ENCODE assay signal across 8 cellular contexts in the genomic region with DNA sequence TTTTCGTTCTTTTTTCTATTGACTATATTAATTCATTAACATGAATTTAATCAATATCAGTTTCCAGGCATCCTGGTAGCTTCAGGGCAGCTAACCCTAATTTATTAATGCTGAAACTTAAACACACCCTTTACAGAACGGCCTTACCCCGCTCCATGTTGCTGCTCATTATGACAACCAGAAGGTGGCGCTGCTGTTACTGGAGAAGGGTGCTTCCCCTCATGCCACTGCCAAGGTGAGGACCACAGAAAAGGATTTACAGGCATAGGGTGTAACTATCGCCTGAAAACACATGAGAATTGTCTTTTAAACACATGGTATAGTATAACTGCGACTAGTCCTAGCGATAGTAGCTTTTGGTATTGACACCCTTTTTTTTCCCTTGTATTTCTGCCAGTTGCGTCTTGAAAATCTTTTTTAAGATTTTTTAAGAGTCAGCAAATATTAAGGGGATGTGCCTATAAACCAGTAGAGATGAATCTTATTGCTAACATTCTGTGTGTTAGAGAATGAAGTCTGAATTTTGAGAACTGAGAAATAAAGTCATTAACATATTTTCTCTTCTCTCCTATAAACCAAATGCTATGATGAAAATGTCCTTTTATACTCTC.
DNase-seq lines count a peak whose midpoint lies in the region; ATAC-seq and TF ChIP-seq lines count a peak whose summit lies in the region.

No MANE protein-coding gene starts in this region.

- no peak overlapping the region for H4K8ac ChIP-seq in IMR-90 (ENCODE audit: low read depth in 2 of 2, low read length in 2 of 2)

- H4K91ac ChIP-seq in IMR-90 (ENCODE audit: insufficient read depth, low read depth, low read length): no peak overlapping the region

- H2BK20ac ChIP-seq in IMR-90 (ENCODE audit: low read depth, low read length): no peak overlapping the region

- H3K9me3 ChIP-seq in IMR-90 (ENCODE audit: control insufficient read depth, insufficient read depth, low read length): no peaks in the 10 kb centered on the region

- ATAC-seq in GM21737 (IDR thresholded peaks at IDR 0.05; ENCODE audit: unreplicated experiment): peak; percentile 96
- ATAC-seq in IMR-90 (ENCODE audit: low read depth): peak; percentile 99
- ATAC-seq in left cardiac atrium: peak; percentile 88 to 90
- ATAC-seq in sciatic nerve: peak; percentile 80

- H3K79me1 ChIP-seq in IMR-90 (ENCODE audit: low read depth in 1 of 2, low read length in 2 of 2): no peaks in the 10 kb centered on the region

- H3K56ac ChIP-seq in IMR-90 (ENCODE audit: extremely low read depth, insufficient read depth, low read length): no peak overlapping the region

- H2AFZ ChIP-seq in IMR-90 (replicated peaks; ENCODE audit: low read length, poor library complexity): peak overlapping the region; percentile 35

- in situ Hi-C loops in IMR-90 (cut with MboI; ENCODE audit: low sequenced_read_pairs): loop anchor here (25.0 kb wide), 1 partner anchor 1109 kb away; no protein-coding TSS in a partner anchor

- H4K5ac ChIP-seq in IMR-90 (ENCODE audit: low read depth, low read length): no peak overlapping the region

- H2AK5ac ChIP-seq in IMR-90 (ENCODE audit: low read depth, low read length): no peak overlapping the region

- H2AK9ac ChIP-seq in IMR-90 (replicated peaks; ENCODE audit: low read depth, low read length, poor library complexity): no peak overlapping the region

- no peak overlapping the region for H3K18ac ChIP-seq in IMR-90 (ENCODE audit: low read depth, low read length)

- H3K36me3 ChIP-seq in IMR-90 (ENCODE audit: control insufficient read depth, insufficient read depth, low read length): no peaks in the 10 kb centered on the region

- DNase-seq in GM10248 (ENCODE audit: extremely low spot score): peak; percentile 65
- peak; percentile 79 for DNase-seq in IMR-90
- peak; percentile 1 to 31 for DNase-seq in SHP77 (lab: John Stamatoyannopoulos, UW)
- peak; percentile 48 for DNase-seq in activated naive CD4-positive, alpha-beta T cell treated with Interleukin-2 at 50 U/mL for 16 hours
- peak; percentile 71 for DNase-seq in left cardiac atrium
- peak; percentile 75 for DNase-seq in sciatic nerve (ENCODE audit: low spot score)
- no peak for DNase-seq in NCI-H774 (lab: John Stamatoyannopoulos, UW)

- H3K14ac ChIP-seq in IMR-90 (replicated peaks; ENCODE audit: low read depth, low read length): no peak overlapping the region

- H3K9ac ChIP-seq in IMR-90 (ENCODE audit: low read depth, low read length): no peak overlapping the region

- H3K4me3 ChIP-seq in IMR-90 (ENCODE audit: insufficient read depth, low read depth, low read length): no peak overlapping the region

- peak; percentile 88 for TF ChIP-seq RAD21 in IMR-90 (IDR thresholded peaks at IDR 0.05; ENCODE audit: low read length)

- no peaks in the 10 kb centered on the region; the same call in 1 of the 2 replicates for H3K9me1 ChIP-seq in IMR-90 (ENCODE audit: insufficient read depth, low read length)

- no CpG with 5 or more reads among the region's 8 CpGs for WGBS in IMR-90 (ENCODE audit: extremely low coverage in 2 of 2, insufficient read length in 1 of 2), 2 experiments

- H2BK15ac ChIP-seq in IMR-90 (ENCODE audit: low read depth, low read length): no peak overlapping the region

- no peak overlapping the region for H3K4me2 ChIP-seq in IMR-90 (ENCODE audit: low read depth, low read length)

- no peak for TF ChIP-seq POLR2A in IMR-90 (IDR thresholded peaks at IDR 0.05; ENCODE audit: low read depth, low read length)

- no peak overlapping the region for H3K4ac ChIP-seq in IMR-90 (ENCODE audit: low read depth, low read length)

- H2BK120ac ChIP-seq in IMR-90 (ENCODE audit: low read depth, low read length): no peak overlapping the region

- no peaks in the 10 kb centered on the region for H3K4me1 ChIP-seq in IMR-90 (ENCODE audit: control insufficient read depth, insufficient read depth, low read length)

- TF ChIP-seq CTCF in GM10248 (IDR thresholded peaks at IDR 0.05; ENCODE audit: control extremely low read depth, extremely low read depth, low read depth, missing control alignments) (peak; percentile 88), IMR-90 (conservative IDR thresholded peaks at IDR 0.05; ENCODE audit: low read depth, low read length) (peak; percentile 85)

- no peak overlapping the region for H2BK5ac ChIP-seq in IMR-90 (ENCODE audit: low read depth, low read length, poor library complexity, severe bottlenecking)

- CTCF ChIA-PET in GM10248 (lab: Yijun Ruan, JAX) (interaction anchor here (0.8 to 3.8 kb wide), 4 partner anchors 11 to 79 kb away, joined by 4 to 30 read pairs (median 5); no protein-coding TSS in a partner anchor), IMR-90 (lab: Yijun Ruan, JAX) (interaction anchor here (0.6 to 1.7 kb wide), 4 partner anchors 8 to 21 kb away, joined by 3 to 11 read pairs (median 4); no protein-coding TSS in a partner anchor)

- intact Hi-C loops in IMR-90 (cut with micrococcal nuclease) (loop anchor here (1.0 to 10.0 kb wide), 7 partner anchors 104 to 1414 kb away; partner anchors contain the start of gene CAMK2D), left cardiac atrium (cut with DNase I) (no loop called here), sciatic nerve (cut with DNase I) (no loop called here)

- dilution Hi-C loops in IMR-90 (cut with HindIII; ENCODE audit: low sequenced_read_pairs, unreplicated experiment): no loop called here

- BruUV-seq in IMR-90 (replicated peaks; lab: Mats Ljungman, UMichigan): no TSS peak

- peaks cover 7% of the 10 kb centered on the region for H3K27me3 ChIP-seq in IMR-90 (ENCODE audit: control insufficient read depth, insufficient read depth, low read length)

- H3K23ac ChIP-seq in IMR-90 (ENCODE audit: low read depth, low read length): no peak overlapping the region

- POLR2A ChIA-PET in GM10248 (lab: Yijun Ruan, JAX): no interaction called here
- POLR2A ChIA-PET in IMR-90 (lab: Charles Lee; ENCODE audit: unreplicated experiment): no interaction called here

- H4K20me1 ChIP-seq in IMR-90 (ENCODE audit: insufficient read depth, low read length): no peaks in the 10 kb centered on the region

- no peak overlapping the region for H3K27ac ChIP-seq in IMR-90 (ENCODE audit: insufficient read depth, low read length)

TF ChIP-seq in IMR-90, 13 proteins besides CTCF, POLR2A, EP300 and RAD21:
- TF ChIP-seq CEBPB (IDR thresholded peaks at IDR 0.05; ENCODE audit: low read depth, low read length): no peak
- TF ChIP-seq SMC3 (IDR thresholded peaks at IDR 0.05; ENCODE audit: low read depth, low read length): peak; percentile 77
- no peak for TF ChIP-seq ELK1 (IDR thresholded peaks at IDR 0.05; ENCODE audit: borderline replicate concordance, low read depth, low read length)
- peak; percentile 87 for TF ChIP-seq MAFK (IDR thresholded peaks at IDR 0.05; ENCODE audit: low read depth, low read length)
